In genomic region chr1:25797939-25798338, GRCh38 we compare ENCODE assay signal across 8 cellular contexts. TPM values are rescaled to one million over a fixed set of nuclear protein-coding genes. Genes with fewer than 3 reads are reported as not detected.
DNase-seq lines count a peak whose midpoint lies in the region; ATAC-seq and TF ChIP-seq lines count a peak whose summit lies in the region.

No MANE protein-coding gene starts in this region.

- no peak overlapping the region for H3K4me3 Mint-ChIP-seq in activated naive CD8-positive, alpha-beta T cell

- TF ChIP-seq RAD21 in liver (IDR thresholded peaks at IDR 0.05) = peak in 1 of 2 donors; percentile 71

- H3K27me3 Mint-ChIP-seq in activated naive CD8-positive, alpha-beta T cell = no peaks in the 10 kb centered on the region

- ATAC-seq in HG03469 (IDR thresholded peaks at IDR 0.05; ENCODE audit: unreplicated experiment) (no peak), HG02642 (IDR thresholded peaks at IDR 0.05; ENCODE audit: poor library complexity, unreplicated experiment) (no peak), GM21786 (IDR thresholded peaks at IDR 0.05; ENCODE audit: unreplicated experiment) (no peak)

- H3K27ac ChIP-seq in liver (ENCODE audit: low read depth in 1 of 2, low read length in 2 of 2) = no peak overlapping the region

- WGBS in liver = 70% methylated on average over 8 of the region's 8 CpGs

- TF ChIP-seq CTCF in liver (IDR thresholded peaks at IDR 0.05; ENCODE audit: low read depth, low read length, missing input control) = peak; percentile 30

- H3K36me3 Mint-ChIP-seq in activated naive CD8-positive, alpha-beta T cell = no peaks in the 10 kb centered on the region

- no peaks in the 10 kb centered on the region for H3K27me3 ChIP-seq in liver (ENCODE audit: control insufficient read depth in 4 of 4, insufficient read depth in 4 of 4, low read length in 3 of 4)

- no peaks in the 10 kb centered on the region for H3K9me3 Mint-ChIP-seq in activated naive CD8-positive, alpha-beta T cell (ENCODE audit: low read depth)

- H3K36me3 ChIP-seq in liver (ENCODE audit: control insufficient read depth in 4 of 4, insufficient read depth in 3 of 4, low read depth in 1 of 4, low read length in 3 of 4) = no peaks in the 10 kb centered on the region

- peaks cover 0 to 26% (median 11%) of the 10 kb centered on the region in 4 donors for H3K4me1 ChIP-seq in liver (ENCODE audit: control insufficient read depth in 4 of 4, insufficient read depth in 4 of 4, low read length in 3 of 4)

- H3K4me3 ChIP-seq in liver (ENCODE audit: low read depth in 1 of 3, low read length in 3 of 3) = no peak overlapping the region

- peak overlapping the region; percentile 61 for H3K27ac Mint-ChIP-seq in activated naive CD8-positive, alpha-beta T cell

- no peaks in the 10 kb centered on the region for H3K9me3 ChIP-seq in liver (ENCODE audit: control insufficient read depth in 4 of 4, low read length in 3 of 4)

- DNase-seq in CD1c-positive myeloid dendritic cell (ENCODE audit: extremely low spot score) (peak; percentile 33), HuH-7.5 (ENCODE audit: low spot score) (peak; percentile 92), NCI-H146 (lab: John Stamatoyannopoulos, UW) (no peak)

- no peak overlapping the region for H3K9ac ChIP-seq in liver (ENCODE audit: low read depth in 1 of 2, low read length in 2 of 2)

- peaks cover 70% of the 10 kb centered on the region for H3K4me1 Mint-ChIP-seq in activated naive CD8-positive, alpha-beta T cell (ENCODE audit: low read depth)

TF ChIP-seq in liver, 16 proteins besides CTCF, POLR2A, EP300 and RAD21:
- no peak for TF ChIP-seq REST (IDR thresholded peaks at IDR 0.05)

RNA-seq across cellular contexts. Expression of gene SELENON, which starts 2.1 kb away (rescaled TPM):
- total RNA-seq in liver = 10 to 100 TPM in 1 of 2 donors, 1 to 10 TPM in 1; 7.8 to 10.1 TPM
- 10 to 100 TPM in 1 of 2 donors, 1 to 10 TPM in 1; 4.3 to 16.1 TPM for polyA plus RNA-seq in liver

RNA-seq across cellular contexts. Expression of gene MTFR1L, which starts 21.8 kb away (rescaled TPM):
- 10 to 100 TPM; 22.5 to 48.4 TPM for total RNA-seq in liver
- polyA plus RNA-seq in liver = 10 to 100 TPM; 33.4 to 47.1 TPM
